In genomic region chr13:97433727-97434416, GRCh38 we compare ENCODE assay signal across 8 cellular contexts. TPM values are rescaled to one million over a fixed set of nuclear protein-coding genes. Genes with fewer than 3 reads are reported as not detected.
DNase-seq lines count a peak whose midpoint lies in the region; ATAC-seq and TF ChIP-seq lines count a peak whose summit lies in the region.

TSS of gene RAP2A (plus strand) at chr13:97434169. CDS start at chr13:97434471, 302 bp downstream.

- H3K4me1 Mint-ChIP-seq in activated CD4-positive, alpha-beta T cell treated with anti-CD3 and anti-CD28 coated beads, Interleukin-2, amount 10 ng/mL, durations not matched to agents 7 days and 5 days: peaks cover 35% of the 10 kb centered on the region

- peaks cover 3% of the 10 kb centered on the region for H3K27me3 Mint-ChIP-seq in activated CD4-positive, alpha-beta T cell treated with anti-CD3 and anti-CD28 coated beads, Interleukin-2, amount 10 ng/mL, durations not matched to agents 7 days and 5 days

- no peak for TF ChIP-seq CTCF in coronary artery (IDR thresholded peaks at IDR 0.05)

- peak; percentile 49 for ATAC-seq in GM19324 (IDR thresholded peaks at IDR 0.05; ENCODE audit: low FRiP score, unreplicated experiment)
- ATAC-seq in HG03460 (IDR thresholded peaks at IDR 0.05; ENCODE audit: unreplicated experiment): peak; percentile 44
- ATAC-seq in left lobe of liver: peak; percentile 79

- H3K9me3 Mint-ChIP-seq in activated CD4-positive, alpha-beta T cell treated with anti-CD3 and anti-CD28 coated beads, Interleukin-2, amount 10 ng/mL, durations not matched to agents 7 days and 5 days: no peaks in the 10 kb centered on the region

- peak within 1 kb of the TSS; percentile 87 to 97 for H3K27ac ChIP-seq in coronary artery

- CTCF ChIA-PET in activated CD4-positive, alpha-beta T cell treated with anti-CD3 and anti-CD28 coated beads, Interleukin-2, amount 10 ng/mL, durations not matched to agents 7 days and 5 days (lab: Charles Lee): interaction anchor here (0.6 to 1.4 kb wide), 2 partner anchors 14 to 53 kb away, joined by 3 to 4 read pairs; no protein-coding TSS in a partner anchor

- POLR2A ChIA-PET in activated CD4-positive, alpha-beta T cell treated with anti-CD3 and anti-CD28 coated beads, Interleukin-2, amount 10 ng/mL, durations not matched to agents 7 days and 5 days (lab: Charles Lee): interaction anchor here (0.6 to 1.0 kb wide), 2 partner anchors 81 to 211 kb away, joined by 3 to 4 read pairs; partner anchors contain the start of gene MBNL2

- H3K36me3 Mint-ChIP-seq in activated CD4-positive, alpha-beta T cell treated with anti-CD3 and anti-CD28 coated beads, Interleukin-2, amount 10 ng/mL, durations not matched to agents 7 days and 5 days (ENCODE audit: low read depth): peaks cover 7% of the 10 kb centered on the region

- peak within 1 kb of the TSS; percentile 100 for H3K27ac Mint-ChIP-seq in activated CD4-positive, alpha-beta T cell treated with anti-CD3 and anti-CD28 coated beads, Interleukin-2, amount 10 ng/mL, durations not matched to agents 7 days and 5 days

- DNase-seq in Ammon's horn (ENCODE audit: low spot score): peak; percentile 95
- peak; percentile 92 to 98 for DNase-seq in NCI-H526 (lab: John Stamatoyannopoulos, UW)
- DNase-seq in activated CD4-positive, alpha-beta T cell treated with anti-CD3 and anti-CD28 coated beads, Interleukin-2, amount 10 ng/mL, durations not matched to agents 7 days and 5 days: peak; percentile 90
- DNase-seq in coronary artery (ENCODE audit: low spot score): peak; percentile 89
- DNase-seq in left lobe of liver (ENCODE audit: low spot score): peak; percentile 92
- DNase-seq in stimulated activated CD4-positive, alpha-beta T cell treated with anti-CD3 and anti-CD28 coated beads, Interleukin-2, amount 100 ng/mL, for 24 hours: peak; percentile 87 to 89

- peak within 1 kb of the TSS; percentile 99 for H3K4me3 Mint-ChIP-seq in activated CD4-positive, alpha-beta T cell treated with anti-CD3 and anti-CD28 coated beads, Interleukin-2, amount 10 ng/mL, durations not matched to agents 7 days and 5 days

- H3K4me3 ChIP-seq in coronary artery: peak within 1 kb of the TSS; percentile 97

RNA-seq across cellular contexts. Expression of gene RAP2A, which starts in this region (rescaled TPM):
- total RNA-seq in activated CD4-positive, alpha-beta T cell treated with anti-CD3 and anti-CD28 coated beads, Interleukin-2, amount 10 ng/mL, durations not matched to agents 7 days and 5 days: 10 to 100 TPM; 26.3 to 31.0 TPM
- total RNA-seq in left lobe of liver: 9.6 TPM

Comparison
In these comparisons a context has a peak if more than half of its experiments do, and no peak if none do; other contexts are left out.
1. Peak in every context shown above with its lines: DNase-seq, ATAC-seq, H3K4me3 ChIP-seq and H3K27ac ChIP-seq.